In genomic region chr3:12224181-12225147, GRCh38 we compare ENCODE assay signal across 15 cellular contexts.
A peak's percentile ranks its signal among the peaks of the same experiment; 100 is the strongest.
DNase-seq lines count a peak whose midpoint lies in the region; ATAC-seq, FAIRE-seq and TF ChIP-seq lines count a peak whose summit lies in the region.
"Had no signal": no experiment of that assay in that cellular context is flagged by ENCODE, and none has a peak within 500 bp of the region (broad histone marks: within the 10 kb centered on the region; RNA-seq: fewer than 3 reads in every experiment).

No MANE protein-coding gene starts in this region.

- H3K4me2 ChIP-seq in H1 (ENCODE audit: insufficient read depth in 1 of 2, low read depth in 2 of 2, low read length in 2 of 2) (no peak overlapping the region), HepG2 (ENCODE audit: low read depth, low read length) (peak overlapping the region; percentile 90)
- H3K4me2 ChIP-seq: A549 had no signal

- H3K56ac ChIP-seq in H1 (replicated peaks; ENCODE audit: insufficient read length, low read depth, low read length) = no peak overlapping the region

- H3K23ac ChIP-seq in H1 (ENCODE audit: insufficient read length) = no peak overlapping the region

- H3K4me1 ChIP-seq in A673 (ENCODE audit: insufficient read depth, low read length, poor library complexity, severe bottlenecking) (no peaks in the 10 kb centered on the region), H1 (replicated peaks in 1 of 4; ENCODE audit: control insufficient read depth in 3 of 4, insufficient read depth in 4 of 4, low read length in 3 of 4) (peaks cover 0 to 3% (median 0%) of the 10 kb centered on the region in 4 experiments; a peak in 2 of 7 replicates), HepG2 (ENCODE audit: insufficient read depth, low read length) (peaks cover 49% of the 10 kb centered on the region)
- H3K4me1 ChIP-seq: sigmoid colon had no signal

- no peak for TF ChIP-seq POLR2A in H1 (IDR thresholded peaks at IDR 0.05; ENCODE audit: control extremely low read depth in 1 of 2, low read depth in 2 of 2, low read length in 2 of 2)
- no peak for TF ChIP-seq POLR2A in HepG2 (IDR thresholded peaks at IDR 0.05; ENCODE audit: insufficient read depth in 1 of 2, low read depth in 2 of 2, low read length in 2 of 2)

- ATAC-seq in HepG2 = peak; percentile 83
- ATAC-seq: A549, HCT116 had no signal

- H3K9ac ChIP-seq in H1 (replicated peaks in 1 of 4; ENCODE audit: extremely low read depth in 1 of 4, low read depth in 3 of 4, low read length in 3 of 4) = no peak overlapping the region
- H3K9ac ChIP-seq in HepG2 (ENCODE audit: insufficient read depth, low read depth, low read length) = peak overlapping the region; percentile 10; the same call in 1 of the 2 replicates

- H4K91ac ChIP-seq in H1 (replicated peaks; ENCODE audit: insufficient read length, low read length) = no peak overlapping the region

- TF ChIP-seq RAD21 in H1 (IDR thresholded peaks at IDR 0.05 in 1 of 2, conservative IDR thresholded peaks at IDR 0.05 in 1 of 2; ENCODE audit: low read depth in 2 of 2, low read length in 2 of 2) = no peak
- TF ChIP-seq RAD21 in HepG2 (CRISPR knock-in tag; IDR thresholded peaks at IDR 0.05) = no peak

- H3K79me2 ChIP-seq in H1 (ENCODE audit: control insufficient read depth in 1 of 2, insufficient read depth in 2 of 2, low read length in 2 of 2) (no peaks in the 10 kb centered on the region), HepG2 (ENCODE audit: insufficient read depth, low read length) (no peaks in the 10 kb centered on the region)

- H3K36me3 ChIP-seq in A673 (ENCODE audit: insufficient read depth, low read length, poor library complexity, severe bottlenecking) = no peaks in the 10 kb centered on the region
- no peaks in the 10 kb centered on the region for H3K36me3 ChIP-seq in H1 (ENCODE audit: control insufficient read depth in 2 of 4, insufficient read depth in 4 of 4, low read length in 3 of 4)
- H3K36me3 ChIP-seq in HepG2 (replicated peaks in 1 of 2; ENCODE audit: control insufficient read depth in 1 of 2, insufficient read depth in 2 of 2, low read length in 2 of 2) = no peaks in the 10 kb centered on the region
- H3K36me3 ChIP-seq: sigmoid colon had no signal

- H4K8ac ChIP-seq in H1 (ENCODE audit: extremely low read depth, insufficient read depth, low read length) = no peak overlapping the region

- no peak overlapping the region for H3K18ac ChIP-seq in H1 (ENCODE audit: extremely low read depth, low read length)

- DNase-seq in A673 (ENCODE audit: low spot score) (peak; percentile 1), HuH-7.5 (ENCODE audit: low spot score) (peak; percentile 51), H1 (ENCODE audit: low read depth in 1 of 2, low spot score in 2 of 2) (no peak), HepG2 (ENCODE audit: low spot score) (peak; percentile 46), HPDE6-E6E7 (ENCODE audit: extremely low spot score) (no peak), NCI-H524 treated with DMSO at 0.1 percent for 48 hours (lab: John Stamatoyannopoulos, UW) (no peak), posterior vena cava (ENCODE audit: low spot score) (no peak)
- DNase-seq in activated CD8-positive, alpha-beta memory T cell treated with anti-CD3 and anti-CD28 coated beads for 24 hours = no peak
- DNase-seq: effector CD8-positive, alpha-beta T cell; NCI-H345; Right ventricle myocardium superior; sigmoid colon had no signal

- TF ChIP-seq EP300 in H1 (IDR thresholded peaks at IDR 0.05; ENCODE audit: borderline replicate concordance in 1 of 2, low read depth in 2 of 2, low read length in 2 of 2) = no peak
- no peak for TF ChIP-seq EP300 in HepG2 (IDR thresholded peaks at IDR 0.05; ENCODE audit: low read depth in 2 of 2, low read length in 2 of 2)
- no peak for TF ChIP-seq EP300 in HepG2 (CRISPR knock-in tag; IDR thresholded peaks at IDR 0.05; ENCODE audit: borderline replicate concordance)

- H3K79me1 ChIP-seq in H1 (ENCODE audit: low read depth, low read length) = no peaks in the 10 kb centered on the region

- POLR2A ChIA-PET in A673 (lab: Charles Lee; ENCODE audit: low non-redundant PET) (no interaction called here), H1 (lab: Charles Lee; ENCODE audit: partially characterized antibody) (interaction anchor here (0.9 to 1.2 kb wide), 2 partner anchors 103 to 183 kb away, joined by 3 read pairs; no protein-coding TSS in a partner anchor), HepG2 (lab: Yijun Ruan, JAX) (interaction anchor here (0.6 kb wide), 1 partner anchor 62 kb away, joined by 3 read pairs; no protein-coding TSS in a partner anchor)

- TF ChIP-seq CTCF in A673 (conservative IDR thresholded peaks at IDR 0.05; ENCODE audit: low read depth, low read length) (no peak), H1 (IDR thresholded peaks at IDR 0.05; ENCODE audit: control extremely low read depth in 1 of 3, insufficient read depth in 1 of 3, low read depth in 1 of 3, low read length in 3 of 3) (no peak), HepG2 (CRISPR knock-in tag; IDR thresholded peaks at IDR 0.05) (no peak)

- CTCF ChIA-PET in A673 (lab: Charles Lee) (no interaction called here), H1 (lab: Charles Lee; ENCODE audit: partially characterized antibody) (interaction anchor here (0.7 to 1.5 kb wide), 2 partner anchors 30 to 88 kb away, joined by 3 to 4 read pairs; no protein-coding TSS in a partner anchor), HepG2 (lab: Yijun Ruan, JAX; ENCODE audit: low intra/inter-chr PET ratio, low total read pairs) (no interaction called here)

- intact Hi-C loops in A673 (cut with micrococcal nuclease; ENCODE audit: unreplicated experiment) (no loop called here), HepG2 (cut with micrococcal nuclease; ENCODE audit: unreplicated experiment) (no loop called here), posterior vena cava (cut with DNase I) (no loop called here)

- H2AK5ac ChIP-seq in H1 (ENCODE audit: low read depth, low read length) = no peak overlapping the region

- FAIRE-seq in H1 (lab: Jason Lieb, UNC) (no peak), HepG2 (lab: Jason Lieb, UNC) (no peak)
- FAIRE-seq: A549, GM19239 had no signal

- H2BK120ac ChIP-seq in H1 (replicated peaks; ENCODE audit: low read depth, low read length) = no peak overlapping the region

- in situ Hi-C loops in HepG2 (cut with HindIII; ENCODE audit: extremely low pct_ligation_motif_present, low pct_unique_long_range_greater_than_20kb) = no loop called here

- H3K4ac ChIP-seq in H1 (replicated peaks; ENCODE audit: insufficient read length, low read depth, low read length) = no peak overlapping the region

- no peak overlapping the region for H2BK12ac ChIP-seq in H1 (ENCODE audit: low read depth, low read length)

- H3K27ac ChIP-seq in A673 (ENCODE audit: low read depth, low read length, poor library complexity, severe bottlenecking) = no peak overlapping the region
- H3K27ac ChIP-seq in H1 (ENCODE audit: low read depth, low read length) = no peak overlapping the region
- H3K27ac ChIP-seq in HepG2 (ENCODE audit: extremely low read length, insufficient read depth, low read length) = no peak overlapping the region
- H3K27ac ChIP-seq: sigmoid colon had no signal

- H4K5ac ChIP-seq in H1 (ENCODE audit: insufficient read length, low read depth, low read length) = no peak overlapping the region

- H3K4me3 ChIP-seq in A673 (ENCODE audit: low read depth, low read length, poor library complexity, severe bottlenecking) (no peak overlapping the region), H1 (ENCODE audit: extremely low read depth in 1 of 4, insufficient read depth in 2 of 4, low read depth in 3 of 4, low read length in 4 of 4) (no peak overlapping the region), HepG2 (replicated peaks in 1 of 3; ENCODE audit: insufficient read depth in 1 of 3, low read depth in 2 of 3, low read length in 3 of 3) (peak overlapping the region; percentile 24 to 63 (median 49))
- H3K4me3 ChIP-seq: A549, sigmoid colon had no signal

- 85% methylated on average over 14 of the region's 14 CpGs; no CpG with 5 or more reads in 1 of the 2 experiments for WGBS in H1 (ENCODE audit: extremely low coverage in 1 of 2, insufficient coverage in 1 of 2, insufficient read length in 1 of 2, insufficient replicate concordance in 2 of 2, low coverage in 1 of 2, low lambda C conversion rate in 2 of 2, missing lambda C conversion rate in 1 of 2), 2 experiments
- 6% methylated on average over 14 of the region's 14 CpGs for WGBS in HepG2 (ENCODE audit: low lambda C conversion rate)

- no peaks in the 10 kb centered on the region for H4K20me1 ChIP-seq in H1 (replicated peaks in 1 of 2; ENCODE audit: control insufficient read depth in 1 of 2, insufficient read depth in 2 of 2, low read length in 2 of 2)
- H4K20me1 ChIP-seq in HepG2 (ENCODE audit: insufficient read depth, low read length) = no peaks in the 10 kb centered on the region

- H3K9me3 ChIP-seq in A673 (ENCODE audit: low read depth, low read length, poor library complexity, severe bottlenecking) (no peaks in the 10 kb centered on the region), H1 (ENCODE audit: insufficient read depth in 2 of 2, low read depth in 1 of 2, low read length in 1 of 2) (no peaks in the 10 kb centered on the region), HepG2 (ENCODE audit: low read length) (no peaks in the 10 kb centered on the region)

- BruUV-seq in A673 (replicated peaks; lab: Mats Ljungman, UMichigan) (no TSS peak), HepG2 (replicated peaks; lab: Mats Ljungman, UMichigan) (no TSS peak)

- H3K27me3 ChIP-seq in A673 (replicated peaks; ENCODE audit: insufficient read depth, low read depth, low read length, poor library complexity) (no peaks in the 10 kb centered on the region), H1 (replicated peaks in 1 of 4; ENCODE audit: control insufficient read depth in 3 of 4, extremely low read depth in 1 of 4, insufficient read depth in 3 of 4, low read length in 3 of 4) (no peaks in the 10 kb centered on the region), HepG2 (ENCODE audit: control insufficient read depth in 1 of 2, insufficient read depth in 2 of 2, low read length in 2 of 2) (peaks cover 0 to 7% of the 10 kb centered on the region in 2 experiments; a peak in 1 of 5 replicates)
- H3K27me3 ChIP-seq: sigmoid colon had no signal

- no peak overlapping the region for H3K14ac ChIP-seq in H1 (ENCODE audit: insufficient read length)

- H3K23me2 ChIP-seq in H1 (ENCODE audit: low read depth, low read length) = no peaks in the 10 kb centered on the region

- H2BK15ac ChIP-seq in H1 (ENCODE audit: low read length) = no peak overlapping the region

- no peak overlapping the region for H2BK20ac ChIP-seq in H1 (ENCODE audit: low read length)

- H2AFZ ChIP-seq in H1 (ENCODE audit: low read length) = no peak overlapping the region
- peak overlapping the region; percentile 78 for H2AFZ ChIP-seq in HepG2 (ENCODE audit: low read length)

- no peak overlapping the region; the same call in 1 of the 2 replicates for H2BK5ac ChIP-seq in H1 (ENCODE audit: low read depth, low read length)

TF ChIP-seq in H1, 55 proteins besides CTCF, POLR2A, EP300 and RAD21:
- TF ChIP-seq ZNF274 (IDR thresholded peaks at IDR 0.05; ENCODE audit: borderline replicate concordance, extremely low read depth, low read length) (no peak), TEAD4 (IDR thresholded peaks at IDR 0.05; ENCODE audit: low read depth, low read length) (peak; percentile 56)

Comparison
In these comparisons a context has a peak if more than half of its experiments do, and no peak if none do; other contexts are left out.
1. DNase-seq: peak in A673 (single experiment), HuH-7.5 (single experiment) and HepG2 (single experiment); none in H1 (0 of 2), HPDE6-E6E7 (single experiment), NCI-H524 treated with DMSO at 0.1 percent for 48 hours (single experiment), activated CD8-positive, alpha-beta memory T cell treated with anti-CD3 and anti-CD28 coated beads for 24 hours (single experiment) and posterior vena cava (single experiment).
2. H3K4me3 ChIP-seq: peak in HepG2 (3 of 3); none in A673 (single experiment) and H1 (0 of 4).